ENCODE assay signal across 18 cellular contexts in genomic region chr11:117387992-117388765, GRCh38.
A peak's percentile ranks its signal among the peaks of the same experiment; 100 is the strongest.
DNase-seq lines count a peak whose midpoint lies in the region; ATAC-seq and TF ChIP-seq lines count a peak whose summit lies in the region.
"Had no signal": no experiment of that assay in that cellular context is flagged by ENCODE, and none has a peak within 500 bp of the region (broad histone marks: within the 10 kb centered on the region; RNA-seq: fewer than 3 reads in every experiment).

No MANE protein-coding gene starts in this region.

- no peak overlapping the region for H3K27ac ChIP-seq in caudate nucleus (ENCODE audit: low read depth, low read length)
- H3K27ac ChIP-seq: uterus had no signal

- peaks cover 30% of the 10 kb centered on the region for H3K36me3 ChIP-seq in BJ (ENCODE audit: control insufficient read depth, insufficient read depth, low read length)
- H3K36me3 ChIP-seq: uterus had no signal

- no peak overlapping the region for H3K4me3 ChIP-seq in BJ (ENCODE audit: low read depth, low read length)
- H3K4me3 ChIP-seq: HAP-1, uterus had no signal

- peak; percentile 13 for ATAC-seq in SK-N-SH treated with all-trans-retinoic acid at 6 μM for 48 hours
- ATAC-seq in GM18873 (IDR thresholded peaks at IDR 0.05; ENCODE audit: low FRiP score, unreplicated experiment): no peak
- no peak for ATAC-seq in HG02623 (IDR thresholded peaks at IDR 0.05; ENCODE audit: unreplicated experiment)
- ATAC-seq: right cardiac atrium had no signal

- POLR2A ChIA-PET in BJ (lab: Charles Lee): interaction anchor here (0.7 kb wide), 1 partner anchor 15 kb away, joined by 4 read pairs; no protein-coding TSS in a partner anchor

- CTCF ChIA-PET in BJ (lab: Yijun Ruan, JAX): interaction anchor here (0.7 to 1.7 kb wide), 2 partner anchors 39 to 429 kb away, joined by 3 to 6 read pairs; no protein-coding TSS in a partner anchor

- TF ChIP-seq CTCF in BJ (IDR thresholded peaks at IDR 0.05; ENCODE audit: insufficient read depth, low read depth, low read length): no peak

- no peaks in the 10 kb centered on the region for H3K27me3 ChIP-seq in BJ (ENCODE audit: control insufficient read depth, insufficient read depth, low read length)
- H3K27me3 ChIP-seq: uterus had no signal

- DNase-seq in BJ (ENCODE audit: low read depth): peak; percentile 73
- DNase-seq in fibroblast of peridontal ligament (ENCODE audit: extremely low read depth): peak; percentile 92
- peak; percentile 16 for DNase-seq in renal cortical epithelial cell (ENCODE audit: low read depth)
- no peak for DNase-seq in caudate nucleus (lab: John Stamatoyannopoulos, UW)
- DNase-seq in DMS153 treated with DMSO at 0.1 percent for 48 hours (lab: John Stamatoyannopoulos, UW; ENCODE audit: unreplicated experiment): no peak
- DNase-seq: activated CD4-positive, alpha-beta T cell treated with anti-CD3 and anti-CD28 coated beads for 4 hours; activated gamma-delta T cell; aorta; dermis blood vessel endothelial cell; kidney; mesendoderm; stimulated activated CD4-positive, alpha-beta T cell treated with anti-CD3 and anti-CD28 coated beads, Interleukin-1b, Interleukin-23, amount 100 ng/mL, for 48 hours; uterus had no signal

TF ChIP-seq in SK-N-SH treated with all-trans-retinoic acid at 6 μM for 48 hours, 23 proteins besides CTCF, POLR2A, EP300 and RAD21:
- TF ChIP-seq ARNTL (CRISPR knock-in tag; IDR thresholded peaks at IDR 0.05; ENCODE audit: borderline replicate concordance, low read depth): no peak
- no peak for TF ChIP-seq ISL1 (CRISPR knock-in tag; IDR thresholded peaks at IDR 0.05)

Comparison
In these comparisons a context has a peak if more than half of its experiments do, and no peak if none do; other contexts are left out.
1. DNase-seq: peak in BJ (single experiment), fibroblast of peridontal ligament (single experiment) and renal cortical epithelial cell (single experiment); none in caudate nucleus (0 of 61) and DMS153 treated with DMSO at 0.1 percent for 48 hours (single experiment).